In the genomic region with DNA sequence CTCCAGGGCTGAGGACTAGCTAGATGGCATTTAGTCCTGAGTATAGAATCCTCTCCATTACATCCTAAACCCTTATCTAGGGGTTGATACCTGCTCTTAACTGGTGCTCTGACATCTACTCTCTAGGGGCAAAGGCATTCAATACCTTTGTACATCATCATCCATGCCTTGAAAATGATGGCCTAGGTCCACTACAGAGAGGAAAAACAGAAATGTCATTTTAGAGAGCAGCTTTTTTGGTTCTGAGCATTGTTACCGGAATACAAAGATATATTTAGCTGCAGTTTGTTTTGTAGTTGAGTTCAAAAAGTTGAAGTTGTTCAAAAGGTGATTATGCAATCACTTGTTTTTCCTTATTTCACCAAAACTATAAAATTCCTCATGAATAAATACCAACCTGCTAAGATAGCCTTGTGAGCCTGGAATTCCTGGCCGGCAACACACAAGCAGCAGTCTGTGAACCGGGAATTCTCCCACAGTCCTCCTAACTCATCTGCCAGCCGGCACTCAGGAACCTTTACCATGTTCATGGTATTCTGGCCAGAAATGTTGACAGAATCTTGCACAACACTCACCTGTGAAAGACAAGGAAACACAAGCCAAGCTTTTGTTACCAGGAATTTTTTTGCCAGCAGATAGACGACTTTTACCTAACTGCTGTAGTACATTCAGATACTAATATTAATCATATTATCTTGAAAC, we compare ENCODE assay signal across 19 cellular contexts. TPM values are rescaled to one million over a fixed set of nuclear protein-coding genes. Genes with fewer than 3 reads are reported as not detected.
DNase-seq lines count a peak whose midpoint lies in the region; ATAC-seq and TF ChIP-seq lines count a peak whose summit lies in the region.
"Had no signal": no experiment of that assay in that cellular context is flagged by ENCODE, and none has a peak within 500 bp of the region (broad histone marks: within the 10 kb centered on the region; RNA-seq: fewer than 3 reads in every experiment).

No MANE protein-coding gene starts in this region.

- H3K36me3 ChIP-seq in adipocyte (ENCODE audit: control insufficient read depth, insufficient read depth, low read length, severe bottlenecking) (peaks cover 67% of the 10 kb centered on the region), upper lobe of left lung (peaks cover 14 to 69% (median 40%) of the 10 kb centered on the region in 4 donors)

- H3K4me1 Mint-ChIP-seq in activated CD4-positive, alpha-beta memory T cell treated with anti-CD3 and anti-CD28 coated beads, Interleukin-2, amount 10 ng/mL, durations not matched to agents 7 days and 5 days: peaks cover 2% of the 10 kb centered on the region
- H3K4me1 Mint-ChIP-seq: activated naive CD4-positive, alpha-beta T cell treated with anti-CD3 and anti-CD28 coated beads, Interleukin-2, amount 10 ng/mL, durations not matched to agents 7 days and 5 days had no signal

- 46 to 60% methylated on average over 5 of the region's 5 CpGs for WGBS in upper lobe of left lung, 2 donors

- no peaks in the 10 kb centered on the region for H3K9me3 ChIP-seq in adipocyte (ENCODE audit: control insufficient read depth, low read length)
- H3K9me3 ChIP-seq in upper lobe of left lung: no peaks in the 10 kb centered on the region
- H3K9me3 ChIP-seq: BE2C, psoas muscle had no signal

- TF ChIP-seq POLR2A in upper lobe of left lung (IDR thresholded peaks at IDR 0.05): no peak

- H3K4me3 ChIP-seq in adipocyte (ENCODE audit: low read length): no peak overlapping the region
- no peak overlapping the region for H3K4me3 ChIP-seq in epithelial cell of proximal tubule (ENCODE audit: low read depth, low read length)
- no peak overlapping the region for H3K4me3 ChIP-seq in upper lobe of left lung
- H3K4me3 ChIP-seq: cardiac muscle cell, psoas muscle had no signal

- CTCF ChIA-PET in activated CD4-positive, alpha-beta memory T cell treated with anti-CD3 and anti-CD28 coated beads, Interleukin-2, amount 10 ng/mL, durations not matched to agents 7 days and 5 days (lab: Charles Lee): interaction anchor here (0.9 to 1.0 kb wide), 2 partner anchors 10 to 53 kb away, joined by 3 read pairs; no protein-coding TSS in a partner anchor

- peak; percentile 82 for ATAC-seq in omental fat pad (ENCODE audit: low FRiP score)
- ATAC-seq in upper lobe of left lung (ENCODE audit: low FRiP score in 2 of 2): no peak
- no peak for ATAC-seq in GM18861 (IDR thresholded peaks at IDR 0.05; ENCODE audit: unreplicated experiment)

- H3K4me3 Mint-ChIP-seq in activated CD4-positive, alpha-beta memory T cell treated with anti-CD3 and anti-CD28 coated beads, Interleukin-2, amount 10 ng/mL, durations not matched to agents 7 days and 5 days: no peak overlapping the region
- H3K4me3 Mint-ChIP-seq: activated naive CD4-positive, alpha-beta T cell treated with anti-CD3 and anti-CD28 coated beads, Interleukin-2, amount 10 ng/mL, durations not matched to agents 7 days and 5 days had no signal

- no peaks in the 10 kb centered on the region for H3K27me3 ChIP-seq in adipocyte (replicated peaks; ENCODE audit: control insufficient read depth, insufficient read depth, low read length)
- no peaks in the 10 kb centered on the region for H3K27me3 ChIP-seq in upper lobe of left lung
- H3K27me3 ChIP-seq: BE2C, cardiac muscle cell had no signal

- H3K27ac Mint-ChIP-seq in activated CD4-positive, alpha-beta memory T cell treated with anti-CD3 and anti-CD28 coated beads, Interleukin-2, amount 10 ng/mL, durations not matched to agents 7 days and 5 days: no peak overlapping the region
- H3K27ac Mint-ChIP-seq: activated naive CD4-positive, alpha-beta T cell treated with anti-CD3 and anti-CD28 coated beads, Interleukin-2, amount 10 ng/mL, durations not matched to agents 7 days and 5 days had no signal

- peak overlapping the region; percentile 30 to 61 (median 50) for H3K27ac ChIP-seq in upper lobe of left lung
- H3K27ac ChIP-seq: cardiac muscle cell, psoas muscle had no signal

- peaks cover 41% of the 10 kb centered on the region for H3K36me3 Mint-ChIP-seq in activated CD4-positive, alpha-beta memory T cell treated with anti-CD3 and anti-CD28 coated beads, Interleukin-2, amount 10 ng/mL, durations not matched to agents 7 days and 5 days (ENCODE audit: low read depth)

- in situ Hi-C loops in KBM-7 (cut with MboI; ENCODE audit: low pct_unique_long_range_greater_than_20kb, low sequenced_read_pairs): no loop called here

- no peak for TF ChIP-seq EP300 in upper lobe of left lung (IDR thresholded peaks at IDR 0.05)

- H3K9ac ChIP-seq in adipocyte (ENCODE audit: low read length): no peak overlapping the region

- DNase-seq in adipocyte (ENCODE audit: low read depth): peak; percentile 18
- peak; percentile 47 for DNase-seq in epithelial cell of proximal tubule (ENCODE audit: low read depth)
- no peak for DNase-seq in omental fat pad (ENCODE audit: low spot score)
- peak in 1 of 2 donors; percentile 36 for DNase-seq in upper lobe of left lung
- DNase-seq in KBM-7: no peak
- DNase-seq in activated CD4-positive, alpha-beta memory T cell treated with anti-CD3 and anti-CD28 coated beads, Interleukin-2, amount 10 ng/mL, durations not matched to agents 7 days and 5 days: no peak
- DNase-seq: activated CD8-positive, alpha-beta memory T cell treated with anti-CD3 and anti-CD28 coated beads, Interleukin-2, amount 50 U/mL, for 4 hours; activated naive CD4-positive, alpha-beta T cell treated with anti-CD3 and anti-CD28 coated beads, Interleukin-2, amount 10 ng/mL, durations not matched to agents 7 days and 5 days; BE2C; DMS53; effector CD4-positive, alpha-beta T cell; left cardiac atrium; NCI-H2029 treated with DMSO at 0.1 percent for 48 hours; NCI-H510A; psoas muscle had no signal

- H3K4me1 ChIP-seq in adipocyte (ENCODE audit: control insufficient read depth, insufficient read depth, low read length): peaks cover 24% of the 10 kb centered on the region
- peaks cover 2 to 21% (median 20%) of the 10 kb centered on the region in 4 donors for H3K4me1 ChIP-seq in upper lobe of left lung
- H3K4me1 ChIP-seq: BE2C had no signal

- no peaks in the 10 kb centered on the region for H3K9me3 Mint-ChIP-seq in activated CD4-positive, alpha-beta memory T cell treated with anti-CD3 and anti-CD28 coated beads, Interleukin-2, amount 10 ng/mL, durations not matched to agents 7 days and 5 days
- H3K9me3 Mint-ChIP-seq: activated naive CD4-positive, alpha-beta T cell treated with anti-CD3 and anti-CD28 coated beads, Interleukin-2, amount 10 ng/mL, durations not matched to agents 7 days and 5 days had no signal

- TF ChIP-seq CTCF in epithelial cell of proximal tubule (conservative IDR thresholded peaks at IDR 0.05; ENCODE audit: low read depth, low read length) (no peak), omental fat pad (IDR thresholded peaks at IDR 0.05) (no peak), upper lobe of left lung (IDR thresholded peaks at IDR 0.05) (no peak)

- H3K27me3 Mint-ChIP-seq in activated CD4-positive, alpha-beta memory T cell treated with anti-CD3 and anti-CD28 coated beads, Interleukin-2, amount 10 ng/mL, durations not matched to agents 7 days and 5 days: no peaks in the 10 kb centered on the region
- H3K27me3 Mint-ChIP-seq: activated naive CD4-positive, alpha-beta T cell treated with anti-CD3 and anti-CD28 coated beads, Interleukin-2, amount 10 ng/mL, durations not matched to agents 7 days and 5 days had no signal

- POLR2A ChIA-PET in activated CD4-positive, alpha-beta memory T cell treated with anti-CD3 and anti-CD28 coated beads, Interleukin-2, amount 10 ng/mL, durations not matched to agents 7 days and 5 days (lab: Charles Lee): no interaction called here

RNA-seq across cellular contexts. Expression of gene NXPH3, which starts 35.4 kb away (rescaled TPM):
- total RNA-seq in epithelial cell of proximal tubule (0.07 and 0.69 TPM in 2 replicates), omental fat pad (1 to 10 TPM; 2.9 to 7.4 (median 5.8) TPM), upper lobe of left lung (1 to 10 TPM; 1.2 to 6.6 (median 4.6) TPM)
- total RNA-seq in activated CD4-positive, alpha-beta memory T cell treated with anti-CD3 and anti-CD28 coated beads, Interleukin-2, amount 10 ng/mL, durations not matched to agents 7 days and 5 days: not detected
- total RNA-seq: myocyte; T-helper 2 cell treated with Interferon-gamma antibody and Interleukin-4, amounts not matched to agents 100 ng/mL and 5 ng/mL, for 36 hours had no signal

Comparison
In these comparisons a context has a peak if more than half of its experiments do, and no peak if none do; other contexts are left out.
1. DNase-seq: peak in adipocyte (single experiment) and epithelial cell of proximal tubule (single experiment); none in omental fat pad (single experiment), KBM-7 (single experiment) and activated CD4-positive, alpha-beta memory T cell treated with anti-CD3 and anti-CD28 coated beads, Interleukin-2, amount 10 ng/mL, durations not matched to agents 7 days and 5 days (single experiment).